ENCODE assay signal across 17 cellular contexts in genomic region chr1:198959032-198959431, GRCh38.
"Had no signal": no experiment of that assay in that cellular context is flagged by ENCODE, and none has a peak within 500 bp of the region (broad histone marks: within the 10 kb centered on the region; RNA-seq: fewer than 3 reads in every experiment).

No MANE protein-coding gene starts in this region.

- H3K4me1 ChIP-seq: heart left ventricle, right lobe of liver, tibial nerve had no signal

- H3K27ac ChIP-seq: heart left ventricle, right lobe of liver, tibial nerve had no signal

- FAIRE-seq: astrocyte, bronchial epithelial cell, frontal cortex had no signal

- H3K27me3 ChIP-seq: heart left ventricle, right lobe of liver, tibial nerve had no signal

- ATAC-seq: heart left ventricle, right lobe of liver had no signal

- DNase-seq: activated CD4-positive, alpha-beta T cell treated with anti-CD3 and anti-CD28 coated beads, Interleukin-2, amount 50 U/mL, for 1 hour; activated effector memory CD4-positive, alpha-beta T cell treated with Interleukin-2 at 50 U/mL for 16 hours; endodermal cell; heart left ventricle; immature natural killer cell; nephron progenitor cell; right lobe of liver; SK-N-SH; stimulated activated CD4-positive, alpha-beta T cell treated with anti-CD3 and anti-CD28 coated beads, Interleukin-4, amount 100 ng/mL, for 4 hours; stimulated activated CD8-positive, alpha-beta memory T cell treated with anti-CD3 and anti-CD28 coated beads, Interleukin-4, amount 100 ng/mL, for 48 hours; stimulated activated naive CD4-positive, alpha-beta T cell treated with Interleukin-2 at 50 U/mL for 16 hours; substantia nigra had no signal

- H3K4me3 ChIP-seq: heart left ventricle, right lobe of liver, smooth muscle cell, tibial nerve had no signal

- H3K9ac ChIP-seq: SK-N-SH had no signal

- H3K36me3 ChIP-seq: heart left ventricle, right lobe of liver, tibial nerve had no signal

- H3K4me3 Mint-ChIP-seq: endodermal cell, immature natural killer cell, nephron progenitor cell had no signal

- H3K27ac Mint-ChIP-seq: endodermal cell, immature natural killer cell, nephron progenitor cell had no signal

- H3K9me3 ChIP-seq: right lobe of liver had no signal

- H3K4me1 Mint-ChIP-seq: endodermal cell, nephron progenitor cell had no signal
